Comparison of ENCODE assay signal across 8 cellular contexts in genomic region chr5:154446183-154447073, GRCh38. TPM values are rescaled to one million over a fixed set of nuclear protein-coding genes. Genes with fewer than 3 reads are reported as not detected.
DNase-seq lines count a peak whose midpoint lies in the region; ATAC-seq and TF ChIP-seq lines count a peak whose summit lies in the region.

No MANE protein-coding gene starts in this region.

- DNase-seq in GM23338 (ENCODE audit: low spot score) = peak; percentile 65
- peak; percentile 72 for DNase-seq in M059J (ENCODE audit: low read depth)
- DNase-seq in activated T-cell treated with anti-CD3 and anti-CD28 coated beads for 4 hours = peak; percentile 17
- DNase-seq in epithelial cell of prostate (ENCODE audit: low read depth, low spot score) = no peak
- DNase-seq in mucosa of gallbladder (ENCODE audit: low spot score) = peak; percentile 58
- no peak for DNase-seq in epidermal melanocyte (ENCODE audit: insufficient read length, low spot score)

- H3K27ac Mint-ChIP-seq in GM23338 = no peak overlapping the region
- H3K27ac Mint-ChIP-seq in stimulated activated memory B cell treated with anti-CD40 and anti-IgM and Interleukin-4, amounts not matched to agents 10 μg/mL and 1 μg/mL and 100 μg/mL, for 72 hours = peak overlapping the region; percentile 89

- no peaks in the 10 kb centered on the region for H3K9me3 Mint-ChIP-seq in GM23338
- H3K9me3 Mint-ChIP-seq in stimulated activated memory B cell treated with anti-CD40 and anti-IgM and Interleukin-4, amounts not matched to agents 10 μg/mL and 1 μg/mL and 100 μg/mL, for 72 hours = no peaks in the 10 kb centered on the region

- peak; percentile 27 for ATAC-seq in GM23338
- peak; percentile 5 for ATAC-seq in stimulated activated memory B cell treated with anti-CD40 and anti-IgM and Interleukin-4, amounts not matched to agents 10 μg/mL and 1 μg/mL and 100 μg/mL, for 72 hours

- H3K4me1 ChIP-seq in ES-I3 (ENCODE audit: insufficient read depth, low read length) (0 out of 2 replicates have a peak, but pooled peaks cover 4% of the 10 kb centered on the region), GM23338 (ENCODE audit: insufficient read depth) (peaks cover 12% of the 10 kb centered on the region)

- peak overlapping the region; percentile 85 for H3K4me3 Mint-ChIP-seq in GM23338
- H3K4me3 Mint-ChIP-seq in stimulated activated memory B cell treated with anti-CD40 and anti-IgM and Interleukin-4, amounts not matched to agents 10 μg/mL and 1 μg/mL and 100 μg/mL, for 72 hours = peak overlapping the region; percentile 79

- peak overlapping the region; percentile 58; the same call in 1 of the 2 replicates for H2AFZ ChIP-seq in GM23338

- H3K4me1 Mint-ChIP-seq in GM23338 = peaks cover 14% of the 10 kb centered on the region; the same call in 2 of the 3 replicates
- peaks cover 53% of the 10 kb centered on the region for H3K4me1 Mint-ChIP-seq in stimulated activated memory B cell treated with anti-CD40 and anti-IgM and Interleukin-4, amounts not matched to agents 10 μg/mL and 1 μg/mL and 100 μg/mL, for 72 hours

- H3K9me2 ChIP-seq in GM23338 (ENCODE audit: insufficient read depth) = no peaks in the 10 kb centered on the region

- peak overlapping the region; percentile 84 for H3K4me2 ChIP-seq in GM23338

- peaks cover 26% of the 10 kb centered on the region for H3K79me2 ChIP-seq in GM23338 (replicated peaks; ENCODE audit: insufficient read depth)

- no peak overlapping the region for H3K27ac ChIP-seq in GM23338 (ENCODE audit: low read depth)
- H3K27ac ChIP-seq in epithelial cell of prostate = peak overlapping the region; percentile 51

- no peaks in the 10 kb centered on the region for H3K9me3 ChIP-seq in ES-I3 (ENCODE audit: control insufficient read depth, insufficient read depth, low read length)

- peak overlapping the region; percentile 98 for H3K4me3 ChIP-seq in GM23338

- peaks cover 18% of the 10 kb centered on the region for H3K27me3 Mint-ChIP-seq in GM23338 (ENCODE audit: insufficient read depth, low read depth, poor library complexity)
- no peaks in the 10 kb centered on the region for H3K27me3 Mint-ChIP-seq in stimulated activated memory B cell treated with anti-CD40 and anti-IgM and Interleukin-4, amounts not matched to agents 10 μg/mL and 1 μg/mL and 100 μg/mL, for 72 hours

- H3K36me3 ChIP-seq in ES-I3 (ENCODE audit: insufficient read depth, low read length) = peaks cover 2% of the 10 kb centered on the region
- peaks cover 1% of the 10 kb centered on the region; the same call in 1 of the 2 replicates for H3K36me3 ChIP-seq in GM23338 (ENCODE audit: insufficient read depth)

- peaks cover 20% of the 10 kb centered on the region for H3K27me3 ChIP-seq in GM23338 (ENCODE audit: insufficient read depth)

- peaks cover 4% of the 10 kb centered on the region; the same call in 2 of the 3 replicates for H3K36me3 Mint-ChIP-seq in GM23338 (ENCODE audit: low read depth)
- peaks cover 21% of the 10 kb centered on the region for H3K36me3 Mint-ChIP-seq in stimulated activated memory B cell treated with anti-CD40 and anti-IgM and Interleukin-4, amounts not matched to agents 10 μg/mL and 1 μg/mL and 100 μg/mL, for 72 hours

- peak overlapping the region; percentile 98 for H3K9ac ChIP-seq in ES-I3 (ENCODE audit: low read depth, low read length)

- no peak for TF ChIP-seq CTCF in GM23338 (conservative IDR thresholded peaks at IDR 0.05; ENCODE audit: low read depth in 2 of 2)

- H3F3A ChIP-seq in GM23338 (replicated peaks; ENCODE audit: low read depth) = 0 out of 2 replicates have a peak, but pooled peaks cover 3% of the 10 kb centered on the region

- H4K20me1 ChIP-seq in GM23338 (replicated peaks; ENCODE audit: insufficient read depth) = peaks cover 20% of the 10 kb centered on the region

TF ChIP-seq in GM23338, 12 proteins besides CTCF, POLR2A, EP300 and RAD21:
- TF ChIP-seq CREB1 (CRISPR knock-in tag; IDR thresholded peaks at IDR 0.05; ENCODE audit: low read depth) (no peak), EZH2 (IDR thresholded peaks at IDR 0.05; ENCODE audit: low read depth, unreplicated experiment) (peak; percentile 31), EZH2phosphoT487 (IDR thresholded peaks at IDR 0.05; ENCODE audit: unreplicated experiment) (no peak), ZNF114 (CRISPR knock-in tag; IDR thresholded peaks at IDR 0.05) (no peak), ZNF331 (CRISPR knock-in tag; IDR thresholded peaks at IDR 0.05; ENCODE audit: low read depth) (no peak)
TF ChIP-seq in GM23338: peak in this region for 1.

RNA-seq across cellular contexts. Expression of gene SAP30L, which starts 0.6 kb away (rescaled TPM):
- total RNA-seq in GM23338 (2014; rRNA removed; shearing (Covaris generic)) = 11.5 and 21.4 TPM in 2 replicates
- polyA plus RNA-seq in GM23338 (2016; fragmentation: Nextera tagmentation; extraction: Ambion mirVana) = 29.3 and 36.8 TPM in 2 replicates
- 17.2 and 59.2 TPM in 2 replicates for total RNA-seq in M059J (2014; rRNA removed; shearing (Covaris generic))
- 54.7 TPM for total RNA-seq in mucosa of gallbladder

RNA-seq across cellular contexts. Expression of gene HAND1, which starts 31.6 kb away (rescaled TPM):
- total RNA-seq in GM23338 (2014; rRNA removed; shearing (Covaris generic)) = not detected in 2 replicates
- polyA plus RNA-seq in GM23338 (2016; fragmentation: Nextera tagmentation; extraction: Ambion mirVana) = not detected in 2 replicates
- total RNA-seq in M059J (2014; rRNA removed; shearing (Covaris generic)) = not detected in 2 replicates
- 2.7 TPM for total RNA-seq in mucosa of gallbladder

Comparison
In these comparisons a context has a peak if more than half of its experiments do, and no peak if none do; other contexts are left out.
1. DNase-seq: peak in GM23338 (single experiment), M059J (single experiment), activated T-cell treated with anti-CD3 and anti-CD28 coated beads for 4 hours (single experiment) and mucosa of gallbladder (single experiment); none in epithelial cell of prostate (single experiment) and epidermal melanocyte (single experiment).